ENCODE assay signal across 29 cellular contexts in genomic region chr5:63687854-63688253, GRCh38.
"Had no signal": no experiment of that assay in that cellular context is flagged by ENCODE, and none has a peak within 500 bp of the region (broad histone marks: within the 10 kb centered on the region; RNA-seq: fewer than 3 reads in every experiment).

No MANE protein-coding gene starts in this region.

- H3K27ac ChIP-seq: ascending aorta, cardiac muscle cell, SJSA1 had no signal

- ATAC-seq: activated CD4-positive, alpha-beta T cell treated with anti-CD3 and anti-CD28 coated beads for 36 hours; activated CD4-positive, CD25-positive, alpha-beta regulatory T cell treated with anti-CD3 and anti-CD28 coated beads, Interleukin-2, amount 50 U/mL, for 24 hours; activated CD8-positive, alpha-beta T cell treated with anti-CD3 and anti-CD28 coated beads, Interleukin-2, amount 10 ng/mL, durations not matched to agents 7 days and 5 days; Panc1 had no signal

- H3K9me2 ChIP-seq: SK-N-SH had no signal

- H3K36me3 Mint-ChIP-seq: activated naive CD4-positive, alpha-beta T cell treated with anti-CD3 and anti-CD28 coated beads, Interleukin-2, amount 50 U/mL, for 24 hours; activated naive CD8-positive, alpha-beta T cell treated with anti-CD3 and anti-CD28 coated beads, Interleukin-2, amount 10 ng/mL, durations not matched to agents 7 days and 5 days had no signal

- H3K27me3 Mint-ChIP-seq: activated CD4-positive, alpha-beta T cell treated with anti-CD3 and anti-CD28 coated beads for 36 hours; activated CD4-positive, alpha-beta T cell treated with anti-CD3 and anti-CD28 coated beads, Interleukin-2, amount 10 ng/mL, durations not matched to agents 7 days and 5 days; activated naive CD4-positive, alpha-beta T cell treated with anti-CD3 and anti-CD28 coated beads, Interleukin-2, amount 50 U/mL, for 24 hours; activated naive CD8-positive, alpha-beta T cell treated with anti-CD3 and anti-CD28 coated beads, Interleukin-2, amount 10 ng/mL, durations not matched to agents 7 days and 5 days; activated T-cell treated with anti-CD3 and anti-CD28 coated beads, Interleukin-2, amount 50 U/mL, for 24 hours; central memory CD8-positive, alpha-beta T cell had no signal

- H3K4me2 ChIP-seq: SK-N-SH had no signal

- H3K27me3 ChIP-seq: ascending aorta, cardiac muscle cell, SJSA1 had no signal

- H3K4me3 Mint-ChIP-seq: activated CD4-positive, alpha-beta T cell treated with anti-CD3 and anti-CD28 coated beads for 36 hours; activated CD4-positive, alpha-beta T cell treated with anti-CD3 and anti-CD28 coated beads, Interleukin-2, amount 10 ng/mL, durations not matched to agents 7 days and 5 days; activated CD8-positive, alpha-beta T cell treated with anti-CD3 and anti-CD28 coated beads, Interleukin-2, amount 10 ng/mL, durations not matched to agents 7 days and 5 days; activated naive CD4-positive, alpha-beta T cell treated with anti-CD3 and anti-CD28 coated beads, Interleukin-2, amount 50 U/mL, for 24 hours; activated naive CD8-positive, alpha-beta T cell treated with anti-CD3 and anti-CD28 coated beads, Interleukin-2, amount 10 ng/mL, durations not matched to agents 7 days and 5 days; activated T-cell treated with anti-CD3 and anti-CD28 coated beads, Interleukin-2, amount 50 U/mL, for 24 hours; central memory CD8-positive, alpha-beta T cell; T-helper 1 cell treated with Interleukin-12 subunit alpha and Interleukin-12 subunit beta and Interleukin-4 antibody, amounts not matched to agents 30 μg/mL and 1 μg/mL, for 36 hours; T-helper 2 cell treated with Interferon-gamma antibody and Interleukin-4, amounts not matched to agents 5 μg/mL and 100 μg/mL, for 36 hours had no signal

- H3K4me1 ChIP-seq: ascending aorta, SJSA1 had no signal

- H3K9me3 ChIP-seq: ascending aorta, SJSA1, SK-N-SH had no signal

- DNase-seq: activated CD4-positive, alpha-beta T cell treated with anti-CD3 and anti-CD28 coated beads for 36 hours; activated CD4-positive, alpha-beta T cell treated with anti-CD3 and anti-CD28 coated beads, Interleukin-2, amount 10 ng/mL, durations not matched to agents 7 days and 5 days; activated CD4-positive, alpha-beta T cell treated with anti-CD3 and anti-CD28 coated beads, Interleukin-2, amount 50 U/mL, for 48 hours; activated CD8-positive, alpha-beta T cell treated with anti-CD3 and anti-CD28 coated beads, Interleukin-2, amount 10 ng/mL, durations not matched to agents 7 days and 5 days; activated gamma-delta T cell; activated naive CD4-positive, alpha-beta T cell treated with Interleukin-2 at 50 U/mL for 16 hours; activated naive CD8-positive, alpha-beta T cell treated with anti-CD3 and anti-CD28 coated beads, Interleukin-2, amount 10 ng/mL, durations not matched to agents 7 days and 5 days; activated T-cell treated with anti-CD3 and anti-CD28 coated beads, Interleukin-2, amount 50 U/mL, for 24 hours; amygdala; NCI-H1092 treated with DMSO at 0.1 percent for 48 hours; NCI-H1417 treated with DMSO at 0.1 percent for 48 hours; NCI-H187 treated with DMSO at 0.1 percent for 48 hours; NCI-H2081; NCI-H2171 treated with DMSO at 0.1 percent for 48 hours; NCI-H2227 treated with DMSO at 0.1 percent for 48 hours; NCI-H510A treated with DMSO at 0.1 percent for 48 hours; NCI-H526 treated with DMSO at 0.1 percent for 48 hours; SHP77 treated with DMSO at 0.1 percent for 48 hours; SK-N-SH had no signal

- H3K4me3 ChIP-seq: ascending aorta, cardiac muscle cell, SJSA1 had no signal

- H3K27ac Mint-ChIP-seq: activated CD4-positive, alpha-beta T cell treated with anti-CD3 and anti-CD28 coated beads for 36 hours; activated CD4-positive, alpha-beta T cell treated with anti-CD3 and anti-CD28 coated beads, Interleukin-2, amount 10 ng/mL, durations not matched to agents 7 days and 5 days; activated CD8-positive, alpha-beta T cell treated with anti-CD3 and anti-CD28 coated beads, Interleukin-2, amount 10 ng/mL, durations not matched to agents 7 days and 5 days; activated naive CD4-positive, alpha-beta T cell treated with anti-CD3 and anti-CD28 coated beads, Interleukin-2, amount 50 U/mL, for 24 hours; activated naive CD8-positive, alpha-beta T cell treated with anti-CD3 and anti-CD28 coated beads, Interleukin-2, amount 10 ng/mL, durations not matched to agents 7 days and 5 days; activated T-cell treated with anti-CD3 and anti-CD28 coated beads, Interleukin-2, amount 50 U/mL, for 24 hours; activated T-helper 2 cell treated with anti-CD3 and anti-CD28 coated beads, Interferon-gamma antibody, Interleukin-2, Interleukin-4, amounts not matched to agents 10 μg/mL and 5 μg/mL and 100 μg/mL, durations not matched to agents 14 hours and 24 hours and 36 hours; T-helper 1 cell treated with Interleukin-12 subunit alpha and Interleukin-12 subunit beta and Interleukin-4 antibody, amounts not matched to agents 30 μg/mL and 1 μg/mL, for 36 hours; T-helper 2 cell treated with Interferon-gamma antibody and Interleukin-4, amounts not matched to agents 5 μg/mL and 100 μg/mL, for 36 hours had no signal

- H3K9me3 Mint-ChIP-seq: central memory CD8-positive, alpha-beta T cell; T-helper 2 cell treated with Interferon-gamma antibody and Interleukin-4, amounts not matched to agents 5 μg/mL and 100 μg/mL, for 36 hours had no signal

- H3K4me1 Mint-ChIP-seq: activated CD4-positive, alpha-beta T cell treated with anti-CD3 and anti-CD28 coated beads for 36 hours; activated CD4-positive, alpha-beta T cell treated with anti-CD3 and anti-CD28 coated beads, Interleukin-2, amount 10 ng/mL, durations not matched to agents 7 days and 5 days; activated naive CD4-positive, alpha-beta T cell treated with anti-CD3 and anti-CD28 coated beads, Interleukin-2, amount 50 U/mL, for 24 hours; activated naive CD8-positive, alpha-beta T cell treated with anti-CD3 and anti-CD28 coated beads, Interleukin-2, amount 10 ng/mL, durations not matched to agents 7 days and 5 days; central memory CD8-positive, alpha-beta T cell had no signal

- H3K36me3 ChIP-seq: ascending aorta, cardiac muscle cell, SJSA1 had no signal
